ENCODE assay signal across 16 cellular contexts in genomic region chr15:99021669-99022068, GRCh38. TPM values are rescaled to one million over a fixed set of nuclear protein-coding genes. Genes with fewer than 3 reads are reported as not detected.
A peak's percentile ranks its signal among the peaks of the same experiment; 100 is the strongest.
DNase-seq lines count a peak whose midpoint lies in the region; ATAC-seq and TF ChIP-seq lines count a peak whose summit lies in the region.
"Had no signal": no experiment of that assay in that cellular context is flagged by ENCODE, and none has a peak within 500 bp of the region (broad histone marks: within the 10 kb centered on the region; RNA-seq: fewer than 3 reads in every experiment).

No MANE protein-coding gene starts in this region.

- peaks cover 7% of the 10 kb centered on the region for H3K9me3 ChIP-seq in DND-41 (ENCODE audit: insufficient read depth, low read length, severe bottlenecking)

- DNase-seq in DND-41 (no peak), M059J (ENCODE audit: low read depth) (peak; percentile 12), fibroblast of peridontal ligament (ENCODE audit: extremely low read depth) (peak; percentile 6), osteocyte (ENCODE audit: extremely low spot score, unreplicated experiment) (peak; percentile 48), HPDE6-E6E7 (ENCODE audit: extremely low spot score) (no peak), D341Med (ENCODE audit: low spot score) (no peak), ACHN (no peak), HUDEP-2 (lab: John Stamatoyannopoulos, UW; ENCODE audit: unreplicated experiment in 76 of 76) (no peak)
- DNase-seq: 8988T; CD4-positive, CD25-positive, alpha-beta regulatory T cell; DMS 273 treated with DMSO at 0.1 percent for 48 hours; EL; GDM1 had no signal

- peaks cover 97% of the 10 kb centered on the region for H3K79me2 ChIP-seq in DND-41 (ENCODE audit: insufficient read depth, low read length)

- no peak overlapping the region for H3K4me2 ChIP-seq in DND-41 (ENCODE audit: insufficient read depth, low read length)
- H3K4me2 ChIP-seq: BLaER1 treated with 17β-estradiol and CSF1 and Interleukin-3, amounts not matched to agents 10 nM and 100 nM had no signal

- H3K36me3 Mint-ChIP-seq in osteocyte (ENCODE audit: unreplicated experiment): no peaks in the 10 kb centered on the region
- H3K36me3 Mint-ChIP-seq: CD4-positive, CD25-positive, alpha-beta regulatory T cell had no signal

- no peak overlapping the region for H3K4me3 ChIP-seq in DND-41 (ENCODE audit: low read depth in 1 of 2, low read length in 2 of 2)
- H3K4me3 ChIP-seq: BLaER1 treated with 17β-estradiol and CSF1 and Interleukin-3, amounts not matched to agents 10 nM and 100 nM had no signal

- no peak overlapping the region for H3K4me3 Mint-ChIP-seq in osteocyte (ENCODE audit: unreplicated experiment)
- H3K4me3 Mint-ChIP-seq: CD4-positive, CD25-positive, alpha-beta regulatory T cell had no signal

- ATAC-seq in DND-41 (ENCODE audit: insufficient read depth, low read depth): no peak
- ATAC-seq: HCT116 had no signal

- no peak for TF ChIP-seq CTCF in DND-41 (IDR thresholded peaks at IDR 0.05; ENCODE audit: borderline replicate concordance, extremely low read depth, low read length, poor library complexity, severe bottlenecking)
- no peak for TF ChIP-seq CTCF in osteocyte (IDR thresholded peaks at IDR 0.05)

- H3K9ac ChIP-seq in DND-41 (ENCODE audit: low read depth, low read length): no peak overlapping the region
- H3K9ac ChIP-seq: BLaER1 treated with 17β-estradiol and CSF1 and Interleukin-3, amounts not matched to agents 10 nM and 100 nM had no signal

- H3K27ac Mint-ChIP-seq in osteocyte (ENCODE audit: unreplicated experiment): no peak overlapping the region
- H3K27ac Mint-ChIP-seq: CD4-positive, CD25-positive, alpha-beta regulatory T cell had no signal

- H4K20me1 ChIP-seq in DND-41 (ENCODE audit: insufficient read depth, low read length): no peaks in the 10 kb centered on the region
- H4K20me1 ChIP-seq: BLaER1 treated with 17β-estradiol and CSF1 and Interleukin-3, amounts not matched to agents 10 nM and 100 nM had no signal

- peak overlapping the region; percentile 22; the same call in 1 of the 2 replicates for H3K27ac ChIP-seq in DND-41 (ENCODE audit: low read length)
- H3K27ac ChIP-seq: BLaER1 treated with 17β-estradiol and CSF1 and Interleukin-3, amounts not matched to agents 10 nM and 100 nM had no signal

- peaks cover 5% of the 10 kb centered on the region for H3K27me3 Mint-ChIP-seq in osteocyte (ENCODE audit: unreplicated experiment)

- peaks cover 9% of the 10 kb centered on the region for H3K4me1 Mint-ChIP-seq in osteocyte (ENCODE audit: unreplicated experiment)
- H3K4me1 Mint-ChIP-seq: CD4-positive, CD25-positive, alpha-beta regulatory T cell had no signal

- no peaks in the 10 kb centered on the region for H3K9me3 Mint-ChIP-seq in osteocyte (ENCODE audit: unreplicated experiment)

- H3K27me3 ChIP-seq in DND-41 (ENCODE audit: insufficient read depth, low read length, poor library complexity): no peaks in the 10 kb centered on the region

- H2AFZ ChIP-seq in DND-41 (ENCODE audit: low read depth, low read length): no peak overlapping the region

- H3K4me1 ChIP-seq in DND-41 (ENCODE audit: insufficient read depth, low read length): peaks cover 26% of the 10 kb centered on the region

- in situ Hi-C loops in ACHN (cut with HindIII; ENCODE audit: low pct_ligation_motif_present, low pct_unique_long_range_greater_than_20kb, low sequenced_read_pairs): no loop called here

- peaks cover 33% of the 10 kb centered on the region for H3K36me3 ChIP-seq in DND-41 (ENCODE audit: insufficient read depth, low read length)

RNA-seq across cellular contexts. Expression of gene PGPEP1L, which starts 14.1 kb away (rescaled TPM):
- not detected in 2 replicates for total RNA-seq in M059J (2014; rRNA removed; shearing (Covaris generic))
- total RNA-seq in osteocyte: not detected in 2 replicates
- total RNA-seq: CD4-positive, CD25-positive, alpha-beta regulatory T cell; H4 had no signal

Comparison
In these comparisons a context has a peak if more than half of its experiments do, and no peak if none do; other contexts are left out.
1. DNase-seq: peak in M059J (single experiment), fibroblast of peridontal ligament (single experiment) and osteocyte (single experiment); none in DND-41 (single experiment), HPDE6-E6E7 (single experiment), D341Med (single experiment), ACHN (single experiment) and HUDEP-2 (0 of 76).